In the genomic region with DNA sequence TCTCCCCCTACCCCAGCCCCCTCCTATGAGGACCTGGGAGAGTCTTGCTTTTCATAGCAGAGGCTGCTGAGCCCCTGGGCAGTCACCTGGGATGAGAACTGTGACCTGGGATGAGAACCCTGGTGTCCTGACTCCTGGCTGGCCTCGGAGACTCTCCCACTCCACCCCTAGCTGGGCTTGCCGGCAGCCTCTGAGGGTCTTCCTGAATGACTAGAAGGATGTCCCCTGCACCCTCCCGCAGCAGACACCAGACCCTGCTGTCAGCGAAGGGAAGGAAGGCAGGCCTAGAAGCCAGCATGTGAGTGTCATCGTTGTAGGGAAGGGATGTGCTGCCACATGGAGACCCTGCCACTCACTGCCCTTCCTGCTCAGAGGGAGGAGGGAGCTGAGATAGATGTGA, we compare ENCODE assay signal across 22 cellular contexts.
"Had no signal": no experiment of that assay in that cellular context is flagged by ENCODE, and none has a peak within 500 bp of the region (broad histone marks: within the 10 kb centered on the region; RNA-seq: fewer than 3 reads in every experiment).

No MANE protein-coding gene starts in this region.

- H3K9me3 Mint-ChIP-seq: nephron progenitor cell; stimulated activated naive CD8-positive, alpha-beta T cell treated with anti-CD3 and anti-CD28 coated beads, Interleukin-15, Interleukin-2, amounts not matched to agents 100 ng/mL and 50 ng/mL, for 24 hours had no signal

- H3K36me3 Mint-ChIP-seq: naive thymus-derived CD8-positive, alpha-beta T cell; stimulated activated memory B cell treated with anti-CD40 and anti-IgM and Interleukin-4, amounts not matched to agents 10 μg/mL and 1 μg/mL and 100 μg/mL, for 72 hours had no signal

- H3K4me3 ChIP-seq: gastroesophageal sphincter, heart left ventricle, hepatocyte, left lung, prostate gland, right atrium auricular region, skin epidermis, spleen, thoracic aorta, tibial nerve had no signal

- H3K4me1 ChIP-seq: foreskin keratinocyte, gastroesophageal sphincter, heart left ventricle, left lung, prostate gland, right atrium auricular region, spleen, tibial nerve had no signal

- H3K36me3 ChIP-seq: gastroesophageal sphincter, heart left ventricle, left lung, prostate gland, right atrium auricular region, spleen, thoracic aorta, tibial nerve had no signal

- H3K4me3 Mint-ChIP-seq: naive thymus-derived CD8-positive, alpha-beta T cell; nephron progenitor cell; stimulated activated memory B cell treated with anti-CD40 and anti-IgM and Interleukin-4, amounts not matched to agents 10 μg/mL and 1 μg/mL and 100 μg/mL, for 72 hours; stimulated activated naive CD8-positive, alpha-beta T cell treated with anti-CD3 and anti-CD28 coated beads, Interleukin-15, Interleukin-2, amounts not matched to agents 100 ng/mL and 50 ng/mL, for 24 hours had no signal

- H3K27ac Mint-ChIP-seq: nephron progenitor cell; stimulated activated memory B cell treated with anti-CD40 and anti-IgM and Interleukin-4, amounts not matched to agents 10 μg/mL and 1 μg/mL and 100 μg/mL, for 72 hours; stimulated activated naive CD8-positive, alpha-beta T cell treated with anti-CD3 and anti-CD28 coated beads, Interleukin-15, Interleukin-2, amounts not matched to agents 100 ng/mL and 50 ng/mL, for 24 hours had no signal

- ATAC-seq: foreskin keratinocyte; gastroesophageal sphincter; heart left ventricle; left cardiac atrium; left lung; naive thymus-derived CD8-positive, alpha-beta T cell had no signal

- H3K4me1 Mint-ChIP-seq: naive thymus-derived CD8-positive, alpha-beta T cell; nephron progenitor cell; stimulated activated memory B cell treated with anti-CD40 and anti-IgM and Interleukin-4, amounts not matched to agents 10 μg/mL and 1 μg/mL and 100 μg/mL, for 72 hours had no signal

- H3K27ac ChIP-seq: foreskin keratinocyte, gastroesophageal sphincter, heart left ventricle, hepatocyte, left lung, prostate gland, right atrium auricular region, skin epidermis, spleen, thoracic aorta, tibial nerve had no signal

- H3K27me3 ChIP-seq: foreskin keratinocyte, heart left ventricle, hepatocyte, left lung, right atrium auricular region, tibial nerve had no signal

- H3K9me3 ChIP-seq: gastroesophageal sphincter, heart left ventricle, left lung, prostate gland, right atrium auricular region, thoracic aorta, tibial nerve had no signal

- DNase-seq: cortex of kidney; effector CD4-positive, alpha-beta T cell; foreskin keratinocyte; heart left ventricle; left cardiac atrium; left lung; mammary epithelial cell; mesendoderm; naive thymus-derived CD8-positive, alpha-beta T cell; nephron progenitor cell; nucleus accumbens; spleen; stimulated activated CD4-positive, alpha-beta T cell treated with anti-CD3 and anti-CD28 coated beads, Interleukin-4, amount 100 ng/mL, for 4 hours had no signal

- H3K27me3 Mint-ChIP-seq: stimulated activated memory B cell treated with anti-CD40 and anti-IgM and Interleukin-4, amounts not matched to agents 10 μg/mL and 1 μg/mL and 100 μg/mL, for 72 hours; stimulated activated naive CD8-positive, alpha-beta T cell treated with anti-CD3 and anti-CD28 coated beads, Interleukin-15, Interleukin-2, amounts not matched to agents 100 ng/mL and 50 ng/mL, for 24 hours had no signal
